ENCODE assay signal across 12 cellular contexts in genomic region chr13:30346789-30347167, GRCh38. TPM values are rescaled to one million over a fixed set of nuclear protein-coding genes. Genes with fewer than 3 reads are reported as not detected.
DNase-seq lines count a peak whose midpoint lies in the region; ATAC-seq and TF ChIP-seq lines count a peak whose summit lies in the region.
"Had no signal": no experiment of that assay in that cellular context is flagged by ENCODE, and none has a peak within 500 bp of the region (broad histone marks: within the 10 kb centered on the region; RNA-seq: fewer than 3 reads in every experiment).

No MANE protein-coding gene starts in this region.

- ATAC-seq in GM19455 (IDR thresholded peaks at IDR 0.05; ENCODE audit: unreplicated experiment) (peak; percentile 13), HG03175 (IDR thresholded peaks at IDR 0.05; ENCODE audit: unreplicated experiment) (peak; percentile 35), HG02973 (IDR thresholded peaks at IDR 0.05; ENCODE audit: unreplicated experiment) (no peak), psoas muscle (no peak)
- peak; percentile 33 for ATAC-seq in effector memory CD8-positive, alpha-beta T cell (replicated peaks)

- peak overlapping the region; percentile 60 to 70 for H3K4me3 Mint-ChIP-seq in effector memory CD8-positive, alpha-beta T cell
- H3K4me3 Mint-ChIP-seq: type B pancreatic cell had no signal

- WGBS in psoas muscle, 3 donors, result 82 to 88% (median 85%) methylated on average over 4 of the region's 4 CpGs

- H3K4me3 ChIP-seq in DOHH2 (ENCODE audit: low read length), result peak overlapping the region; percentile 3; the same call in 1 of the 2 replicates
- H3K4me3 ChIP-seq in psoas muscle, result no peak overlapping the region
- H3K4me3 ChIP-seq: SK-N-MC had no signal

- H3K9me3 ChIP-seq in DOHH2 (ENCODE audit: control insufficient read depth, insufficient read depth, low read length) (no peaks in the 10 kb centered on the region), psoas muscle (no peaks in the 10 kb centered on the region)

- H3K4me2 ChIP-seq in DOHH2 (ENCODE audit: low read length), result peak overlapping the region; percentile 38

- DNase-seq in effector memory CD8-positive, alpha-beta T cell, result no peak
- DNase-seq in stimulated activated CD4-positive, alpha-beta T cell treated with anti-CD3 and anti-CD28 coated beads, Interleukin-4, amount 100 ng/mL, for 1 hour, result no peak
- DNase-seq in NCI-H146 (lab: John Stamatoyannopoulos, UW) (no peak), psoas muscle (no peak)
- DNase-seq: kidney, NCI-H524 had no signal

- peaks cover 2% of the 10 kb centered on the region; the same call in 1 of the 2 replicates for H3F3A ChIP-seq in DOHH2 (ENCODE audit: control insufficient read depth, insufficient read depth)

- no peaks in the 10 kb centered on the region for H3K9me2 ChIP-seq in DOHH2 (replicated peaks; ENCODE audit: control insufficient read depth, low read length)

- H3K27ac Mint-ChIP-seq in effector memory CD8-positive, alpha-beta T cell, result peak overlapping the region; percentile 86 to 90
- H3K27ac Mint-ChIP-seq: type B pancreatic cell had no signal

- H3K27ac ChIP-seq in DOHH2 (ENCODE audit: low read depth, low read length), result no peak overlapping the region
- no peak overlapping the region for H3K27ac ChIP-seq in psoas muscle
- H3K27ac ChIP-seq: SK-N-MC had no signal

- no peaks in the 10 kb centered on the region for H3K27me3 Mint-ChIP-seq in effector memory CD8-positive, alpha-beta T cell

- H3K36me3 Mint-ChIP-seq in effector memory CD8-positive, alpha-beta T cell (ENCODE audit: insufficient read depth), result peaks cover 13% of the 10 kb centered on the region
- H3K36me3 Mint-ChIP-seq: type B pancreatic cell had no signal

- intact Hi-C loops in psoas muscle (cut with DNase I), result no loop called here

- H3K27me3 ChIP-seq in DOHH2 (ENCODE audit: control insufficient read depth, low read length) (no peaks in the 10 kb centered on the region), psoas muscle (ENCODE audit: insufficient read depth in 3 of 3, low read length in 2 of 3) (no peaks in the 10 kb centered on the region)

- H3K4me1 Mint-ChIP-seq in effector memory CD8-positive, alpha-beta T cell (ENCODE audit: low read depth in 2 of 2), result peaks cover 32 to 34% of the 10 kb centered on the region in 2 donors

- no peaks in the 10 kb centered on the region for H3K79me2 ChIP-seq in DOHH2 (ENCODE audit: control insufficient read depth, low read length)

- no peaks in the 10 kb centered on the region for H4K20me1 ChIP-seq in DOHH2 (ENCODE audit: control insufficient read depth, insufficient read depth, low read depth, low read length)

- peaks cover 53% of the 10 kb centered on the region for H3K36me3 ChIP-seq in DOHH2 (ENCODE audit: control insufficient read depth, low read length)
- no peaks in the 10 kb centered on the region for H3K36me3 ChIP-seq in psoas muscle (ENCODE audit: insufficient read depth in 1 of 2, low read depth in 1 of 2)

- H3K9me3 Mint-ChIP-seq in effector memory CD8-positive, alpha-beta T cell, result no peaks in the 10 kb centered on the region
- H3K9me3 Mint-ChIP-seq: type B pancreatic cell had no signal

- TF ChIP-seq CTCF in DOHH2 (IDR thresholded peaks at IDR 0.05; ENCODE audit: low read depth, low read length, poor library complexity, severe bottlenecking) (no peak), psoas muscle (IDR thresholded peaks at IDR 0.05) (no peak)

- H3K4me1 ChIP-seq in DOHH2 (ENCODE audit: control insufficient read depth, low read length) (peaks cover 57% of the 10 kb centered on the region), psoas muscle (peaks cover 9% of the 10 kb centered on the region)

RNA-seq across cellular contexts. Expression of gene KATNAL1, which starts 39.4 kb away (rescaled TPM):
- total RNA-seq in psoas muscle, result 10 to 100 TPM in 3 of 4 donors, 1 to 10 TPM in 1; 9.8 to 16.1 (median 15.2) TPM
- 1 to 10 TPM; 2.2 to 8.0 (median 3.0) TPM for polyA plus RNA-seq in psoas muscle

Comparison
In these comparisons a context has a peak if more than half of its experiments do, and no peak if none do; other contexts are left out.
1. ATAC-seq: peak in GM19455 (single experiment), HG03175 (single experiment) and effector memory CD8-positive, alpha-beta T cell (single experiment); none in HG02973 (single experiment) and psoas muscle (0 of 4).